ENCODE assay signal across 12 cellular contexts in the genomic region with DNA sequence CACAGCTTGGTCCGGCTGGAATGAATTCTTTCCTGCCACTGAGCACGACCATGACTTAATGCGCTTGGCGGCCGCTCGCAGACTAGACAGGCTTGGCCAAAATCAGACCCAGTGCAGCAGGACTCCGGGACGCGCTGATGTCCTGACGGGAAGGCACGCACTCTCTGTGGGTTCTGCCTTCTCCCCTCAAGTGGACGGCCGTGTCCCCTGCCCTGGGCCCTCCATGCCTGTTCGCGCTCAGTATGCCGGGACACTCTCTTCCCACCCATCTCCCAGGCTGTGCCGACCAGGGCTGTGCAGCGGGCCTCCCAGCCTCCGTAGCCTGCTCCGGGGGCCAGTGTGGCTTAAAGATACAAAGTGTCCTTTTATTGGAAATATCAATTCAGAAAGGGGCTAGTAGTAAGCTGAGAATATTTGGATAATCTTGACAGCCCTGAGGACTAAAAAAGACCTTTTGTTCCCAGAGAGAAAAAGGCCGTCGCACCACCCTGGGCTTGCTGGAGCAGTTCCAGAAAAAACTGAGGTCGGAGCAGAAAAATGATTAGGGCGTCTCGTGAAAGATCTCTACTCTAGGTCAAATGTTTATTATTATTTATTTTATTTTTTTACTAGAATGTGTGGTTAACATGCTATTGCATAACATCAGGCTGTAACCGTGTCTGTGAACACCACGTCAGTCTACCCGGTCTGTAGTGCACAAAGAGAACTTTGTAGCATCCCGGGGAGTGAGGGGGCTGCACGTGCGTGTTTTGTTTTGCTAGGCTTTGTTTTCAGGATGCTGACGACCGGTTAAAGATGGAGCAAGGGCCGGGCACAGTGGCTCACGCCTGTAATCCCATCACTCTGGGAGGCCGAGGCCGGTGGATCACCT.
DNase-seq lines count a peak whose midpoint lies in the region; ATAC-seq and TF ChIP-seq lines count a peak whose summit lies in the region.
"Had no signal": no experiment of that assay in that cellular context is flagged by ENCODE, and none has a peak within 500 bp of the region (broad histone marks: within the 10 kb centered on the region; RNA-seq: fewer than 3 reads in every experiment).

No MANE protein-coding gene starts in this region.

- H3K27ac Mint-ChIP-seq in HFFc6: no peak overlapping the region
- no peak overlapping the region for H3K27ac Mint-ChIP-seq in CD4-positive, alpha-beta T cell
- H3K27ac Mint-ChIP-seq: B cell had no signal

- TF ChIP-seq CTCF in HFFc6 (IDR thresholded peaks at IDR 0.05) (no peak), dorsolateral prefrontal cortex (IDR thresholded peaks at IDR 0.05 in 54 of 56, conservative IDR thresholded peaks at IDR 0.05 in 2 of 56; ENCODE audit: low read depth in 1 of 56, partially characterized antibody in 56 of 56) (no peak), right atrium auricular region (IDR thresholded peaks at IDR 0.05) (no peak)
- no peak for TF ChIP-seq CTCF in CD4-positive, alpha-beta T cell (IDR thresholded peaks at IDR 0.05)

- peaks cover 24% of the 10 kb centered on the region for H3K27me3 Mint-ChIP-seq in HFFc6 (ENCODE audit: insufficient read depth)
- peaks cover 3% of the 10 kb centered on the region for H3K27me3 Mint-ChIP-seq in CD4-positive, alpha-beta T cell

- DNase-seq in HFFc6: peak; percentile 15
- peak in 5 of 10 donors; percentile 32 to 62 (median 52) for DNase-seq in dorsolateral prefrontal cortex
- DNase-seq in right atrium auricular region (ENCODE audit: low spot score): peak; percentile 79
- no peak for DNase-seq in activated T-cell treated with anti-CD3 and anti-CD28 coated beads for 4 hours
- DNase-seq in activated CD4-positive, alpha-beta T cell treated with anti-CD3 and anti-CD28 coated beads, Interleukin-2, amount 50 U/mL, for 4 hours: no peak
- DNase-seq in CD4-positive, alpha-beta T cell: no peak
- DNase-seq: colonic mucosa, NCI-H2171 treated with DMSO at 0.1 percent for 48 hours had no signal

- H3K4me1 Mint-ChIP-seq in HFFc6 (ENCODE audit: low read depth): peaks cover 47% of the 10 kb centered on the region
- no peaks in the 10 kb centered on the region for H3K4me1 Mint-ChIP-seq in CD4-positive, alpha-beta T cell (ENCODE audit: low read depth)
- H3K4me1 Mint-ChIP-seq: B cell had no signal

- H3K27me3 ChIP-seq in dorsolateral prefrontal cortex: peaks cover 0 to 10% (median 0%) of the 10 kb centered on the region in 45 donors
- no peaks in the 10 kb centered on the region for H3K27me3 ChIP-seq in right atrium auricular region
- peaks cover 18 to 54% (median 38%) of the 10 kb centered on the region in 3 donors for H3K27me3 ChIP-seq in skeletal muscle tissue (ENCODE audit: control insufficient read depth in 3 of 3, insufficient read depth in 3 of 3, low read length in 3 of 3)
- H3K27me3 ChIP-seq in CD4-positive, alpha-beta T cell (ENCODE audit: control insufficient read depth, insufficient read depth, low read length): no peaks in the 10 kb centered on the region
- H3K27me3 ChIP-seq: colonic mucosa, vagina had no signal

- intact Hi-C loops in dorsolateral prefrontal cortex (cut with DNase I): no loop called here
- intact Hi-C loops in CD4-positive, alpha-beta T cell (cut with DNase I, micrococcal nuclease): no loop called here

- H3K9me3 ChIP-seq in right atrium auricular region (no peaks in the 10 kb centered on the region), skeletal muscle tissue (ENCODE audit: control insufficient read depth in 3 of 3, low read length in 3 of 3) (no peaks in the 10 kb centered on the region)
- H3K9me3 ChIP-seq in CD4-positive, alpha-beta T cell (ENCODE audit: control insufficient read depth, low read length): no peaks in the 10 kb centered on the region
- H3K9me3 ChIP-seq: colonic mucosa, vagina had no signal

- peaks cover 0 to 33% of the 10 kb centered on the region in 2 donors for H3K4me1 ChIP-seq in right atrium auricular region
- peaks cover 14% of the 10 kb centered on the region in 3 donors for H3K4me1 ChIP-seq in skeletal muscle tissue (ENCODE audit: control insufficient read depth in 3 of 3, insufficient read depth in 3 of 3, low read length in 3 of 3)
- H3K4me1 ChIP-seq: colonic mucosa, vagina had no signal

- H3K36me3 ChIP-seq in right atrium auricular region (no peaks in the 10 kb centered on the region), skeletal muscle tissue (ENCODE audit: control insufficient read depth in 3 of 3, insufficient read depth in 3 of 3, low read length in 3 of 3) (no peaks in the 10 kb centered on the region)
- H3K36me3 ChIP-seq: colonic mucosa, vagina had no signal

- 0 out of 2 replicates have a peak, but pooled peaks cover 3% of the 10 kb centered on the region for H3K36me3 Mint-ChIP-seq in HFFc6 (ENCODE audit: low read depth)
- H3K36me3 Mint-ChIP-seq in CD4-positive, alpha-beta T cell (ENCODE audit: low read depth): no peaks in the 10 kb centered on the region

- peak overlapping the region in 27 of 59 donors; percentile 0 to 51 (median 17) for H3K4me3 ChIP-seq in dorsolateral prefrontal cortex
- no peak overlapping the region for H3K4me3 ChIP-seq in right atrium auricular region
- no peak overlapping the region for H3K4me3 ChIP-seq in skeletal muscle tissue (ENCODE audit: low read length in 3 of 3)
- H3K4me3 ChIP-seq: colonic mucosa, vagina had no signal

- no peaks in the 10 kb centered on the region for H3K9me3 Mint-ChIP-seq in HFFc6
- H3K9me3 Mint-ChIP-seq in CD4-positive, alpha-beta T cell: no peaks in the 10 kb centered on the region

- H3K9ac ChIP-seq in skeletal muscle tissue (ENCODE audit: low read depth in 1 of 3, low read length in 3 of 3): no peak overlapping the region

- ATAC-seq in GM21447 (IDR thresholded peaks at IDR 0.05; ENCODE audit: unreplicated experiment): no peak
- ATAC-seq in CD4-positive, alpha-beta T cell (ENCODE audit: poor library complexity): no peak

- H3K4me3 Mint-ChIP-seq in HFFc6: no peak overlapping the region; the same call in 1 of the 2 replicates
- H3K4me3 Mint-ChIP-seq in CD4-positive, alpha-beta T cell: no peak overlapping the region
- H3K4me3 Mint-ChIP-seq: B cell had no signal

- CTCF ChIA-PET in CD4-positive, alpha-beta T cell (lab: Charles Lee): no interaction called here

- POLR2A ChIA-PET in CD4-positive, alpha-beta T cell (lab: Charles Lee): no interaction called here

- H3K27ac ChIP-seq in dorsolateral prefrontal cortex: peak overlapping the region in 52 of 59 donors; percentile 10 to 84 (median 60)
- peak overlapping the region; percentile 70 to 86 for H3K27ac ChIP-seq in right atrium auricular region
- peak overlapping the region; percentile 36 for H3K27ac ChIP-seq in skeletal muscle tissue (ENCODE audit: low read depth, low read length)
- no peak overlapping the region for H3K27ac ChIP-seq in CD4-positive, alpha-beta T cell (ENCODE audit: low read depth, low read length)
- H3K27ac ChIP-seq: colonic mucosa, vagina had no signal

Comparison
In these comparisons a context has a peak if more than half of its experiments do, and no peak if none do; other contexts are left out.
1. DNase-seq: peak in HFFc6 (single experiment) and right atrium auricular region (single experiment); none in activated T-cell treated with anti-CD3 and anti-CD28 coated beads for 4 hours (single experiment), activated CD4-positive, alpha-beta T cell treated with anti-CD3 and anti-CD28 coated beads, Interleukin-2, amount 50 U/mL, for 4 hours (0 of 2) and CD4-positive, alpha-beta T cell (0 of 10).